24 cellular contexts compared by ENCODE assay signal in the genomic region with DNA sequence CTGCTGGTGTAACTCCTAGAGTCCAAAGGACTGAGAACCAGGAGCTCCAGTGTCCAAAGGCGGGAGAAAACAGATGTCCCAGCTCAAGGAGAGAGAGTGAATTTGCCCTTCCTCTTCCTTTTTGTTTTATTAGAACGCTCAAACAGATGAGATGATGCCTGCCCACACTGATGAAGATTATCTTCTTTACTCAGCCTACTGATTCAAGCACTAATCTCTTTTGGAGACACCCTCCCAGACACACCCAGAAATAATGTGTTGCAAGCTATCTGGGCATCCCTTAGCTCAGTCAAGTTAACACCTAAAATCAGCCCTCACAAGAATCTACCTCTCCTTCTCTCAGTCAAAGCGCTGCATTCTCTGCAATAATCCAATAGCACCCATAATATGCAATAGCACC.
DNase-seq lines count a peak whose midpoint lies in the region; ATAC-seq and TF ChIP-seq lines count a peak whose summit lies in the region.
"Had no signal": no experiment of that assay in that cellular context is flagged by ENCODE, and none has a peak within 500 bp of the region (broad histone marks: within the 10 kb centered on the region; RNA-seq: fewer than 3 reads in every experiment).

No MANE protein-coding gene starts in this region.

- H2BK120ac ChIP-seq in trophoblast cell (ENCODE audit: insufficient read depth, low read length, poor library complexity), result peak overlapping the region; percentile 25

- no peaks in the 10 kb centered on the region for H3K9me2 ChIP-seq in Karpas-422 (replicated peaks; ENCODE audit: insufficient read depth, low read length)

- CTCF ChIA-PET in HEK293 (lab: Yijun Ruan, JAX), result interaction anchor here (0.7 kb wide), 1 partner anchor 15 kb away, joined by 6 read pairs; no protein-coding TSS in a partner anchor

- H3K79me1 ChIP-seq in trophoblast cell (ENCODE audit: low read length), result no peaks in the 10 kb centered on the region

- H3K9me3 ChIP-seq in HEK293 (ENCODE audit: control insufficient read depth, insufficient read depth, low read depth, low read length) (no peaks in the 10 kb centered on the region), Karpas-422 (ENCODE audit: low read length) (no peaks in the 10 kb centered on the region), WERI-Rb-1 (ENCODE audit: severe bottlenecking) (peaks cover 19% of the 10 kb centered on the region), trophoblast cell (ENCODE audit: insufficient read depth, low read depth, low read length) (no peaks in the 10 kb centered on the region), upper lobe of right lung (no peaks in the 10 kb centered on the region)
- H3K9me3 ChIP-seq: BE2C had no signal

- H3K4me3 ChIP-seq in HEK293 (ENCODE audit: low read depth, low read length) (no peak overlapping the region), Karpas-422 (ENCODE audit: low read length) (no peak overlapping the region), WERI-Rb-1 (ENCODE audit: low read depth, low read length) (no peak overlapping the region), trophoblast cell (ENCODE audit: low read depth, low read length) (no peak overlapping the region), upper lobe of right lung (no peak overlapping the region)
- H3K4me3 ChIP-seq: BLaER1, GM12878 had no signal

- H2BK5ac ChIP-seq in trophoblast cell (ENCODE audit: low read depth, low read length, poor library complexity), result no peak overlapping the region

- no peak overlapping the region for H4K12ac ChIP-seq in trophoblast cell (ENCODE audit: low read depth, low read length)

- no peak overlapping the region for H3K18ac ChIP-seq in trophoblast cell (ENCODE audit: low read length)

- WGBS in trophoblast cell (ENCODE audit: extremely low coverage, insufficient coverage, insufficient read length), result no CpG with 5 or more reads among the region's 3 CpGs

- no peak overlapping the region for H4K8ac ChIP-seq in trophoblast cell (ENCODE audit: low read depth, low read length)

- H4K20me1 ChIP-seq in Karpas-422 (ENCODE audit: insufficient read depth, low read depth, low read length), result no peaks in the 10 kb centered on the region
- H4K20me1 ChIP-seq: BLaER1 had no signal

- H3K27me3 ChIP-seq in Karpas-422 (ENCODE audit: low read length), result no peaks in the 10 kb centered on the region
- H3K27me3 ChIP-seq in WERI-Rb-1 (ENCODE audit: insufficient read depth, low read depth, severe bottlenecking), result no peaks in the 10 kb centered on the region
- no peaks in the 10 kb centered on the region for H3K27me3 ChIP-seq in trophoblast cell (ENCODE audit: insufficient read depth, low read length)
- no peaks in the 10 kb centered on the region for H3K27me3 ChIP-seq in upper lobe of right lung
- H3K27me3 ChIP-seq: BE2C, BLaER1 had no signal

- no peak overlapping the region for H3K4me2 ChIP-seq in Karpas-422 (ENCODE audit: low read depth, low read length, poor library complexity, severe bottlenecking)
- no peak overlapping the region for H3K4me2 ChIP-seq in trophoblast cell (ENCODE audit: low read length)
- H3K4me2 ChIP-seq: BLaER1 had no signal

- TF ChIP-seq CTCF in HEK293 (tag by site-specific recombination; IDR thresholded peaks at IDR 0.05) (no peak), WERI-Rb-1 (IDR thresholded peaks at IDR 0.05; ENCODE audit: low read depth, low read length) (no peak), upper lobe of right lung (IDR thresholded peaks at IDR 0.05) (no peak)

- H3K4ac ChIP-seq in trophoblast cell (ENCODE audit: low read depth, low read length), result no peak overlapping the region

- ATAC-seq in GM19395 (IDR thresholded peaks at IDR 0.05; ENCODE audit: unreplicated experiment), result no peak
- ATAC-seq in upper lobe of right lung, result no peak
- ATAC-seq in GM21737 (IDR thresholded peaks at IDR 0.05; ENCODE audit: unreplicated experiment), result no peak
- ATAC-seq: GM12878 had no signal

- intact Hi-C loops in upper lobe of right lung (cut with DNase I), result no loop called here

- H2AFZ ChIP-seq in Karpas-422 (ENCODE audit: low read length) (no peak overlapping the region), trophoblast cell (ENCODE audit: insufficient read depth, low read length, poor library complexity) (no peak overlapping the region)

- DNase-seq in Karpas-422 (peak; percentile 23), WERI-Rb-1 (no peak), trophoblast cell (no peak), upper lobe of right lung (no peak)
- no peak for DNase-seq in stimulated activated naive CD4-positive, alpha-beta T cell (lab: John Stamatoyannopoulos, UW)
- DNase-seq: 8988T; ACHN; BE2C; C1 segment of cervical spinal cord; CD4-positive, alpha-beta memory T cell; CD4-positive, CD25-positive, alpha-beta regulatory T cell; CD8-positive, alpha-beta memory T cell; COR-L47; DMS153; DMS53; DMS79; DND-41; EL; GDM1 had no signal

- no peak overlapping the region for H3K9ac ChIP-seq in Karpas-422 (ENCODE audit: low read length)
- no peak overlapping the region for H3K9ac ChIP-seq in trophoblast cell (ENCODE audit: low read length)
- H3K9ac ChIP-seq: BLaER1 had no signal

- H2AK5ac ChIP-seq in trophoblast cell (ENCODE audit: low read length), result peak overlapping the region; percentile 34

- no peak overlapping the region for H3K14ac ChIP-seq in trophoblast cell (ENCODE audit: low read length)

- peak overlapping the region; percentile 34 for H4K91ac ChIP-seq in trophoblast cell (ENCODE audit: low read depth, low read length)

- H3K4me1 ChIP-seq in HEK293 (ENCODE audit: control insufficient read depth, insufficient read depth, low read length) (no peaks in the 10 kb centered on the region), Karpas-422 (ENCODE audit: low read length) (no peaks in the 10 kb centered on the region), trophoblast cell (ENCODE audit: control insufficient read depth in 1 of 2, insufficient read depth in 2 of 2, low read length in 2 of 2) (peaks cover 3 to 6% of the 10 kb centered on the region in 2 experiments), upper lobe of right lung (no peaks in the 10 kb centered on the region)
- H3K4me1 ChIP-seq: BLaER1 had no signal

- no peak overlapping the region for H3K27ac ChIP-seq in HEK293 (ENCODE audit: extremely low read depth, low read depth, low read length)
- no peak overlapping the region for H3K27ac ChIP-seq in Karpas-422 (ENCODE audit: low read length)
- H3K27ac ChIP-seq in WERI-Rb-1, result peak overlapping the region; percentile 60
- H3K27ac ChIP-seq in trophoblast cell (ENCODE audit: low read depth, low read length), result peak overlapping the region; percentile 21
- no peak overlapping the region for H3K27ac ChIP-seq in upper lobe of right lung
- H3K27ac ChIP-seq: BLaER1 had no signal

- POLR2A ChIA-PET in HEK293 (lab: Yijun Ruan, JAX), result interaction anchor here (0.7 kb wide), 1 partner anchor 1910 kb away, joined by 3 read pairs; no protein-coding TSS in a partner anchor

- no peak overlapping the region for H3K23ac ChIP-seq in trophoblast cell (ENCODE audit: low read length)

- H3K79me2 ChIP-seq in Karpas-422 (ENCODE audit: low read length), result no peaks in the 10 kb centered on the region
- H3K79me2 ChIP-seq in trophoblast cell (ENCODE audit: control insufficient read depth, insufficient read depth, low read length, poor library complexity), result no peaks in the 10 kb centered on the region

- peak overlapping the region; percentile 62 for H2BK12ac ChIP-seq in trophoblast cell (ENCODE audit: low read length)

- H3K36me3 ChIP-seq in HEK293 (ENCODE audit: control insufficient read depth in 2 of 2, insufficient read depth in 1 of 2, low read length in 2 of 2) (no peaks in the 10 kb centered on the region), Karpas-422 (ENCODE audit: insufficient read depth, low read length) (no peaks in the 10 kb centered on the region), WERI-Rb-1 (no peaks in the 10 kb centered on the region), trophoblast cell (ENCODE audit: control insufficient read depth in 1 of 2, insufficient read depth in 2 of 2, low read length in 2 of 2) (no peaks in the 10 kb centered on the region), upper lobe of right lung (no peaks in the 10 kb centered on the region)
- H3K36me3 ChIP-seq: BE2C, BLaER1 had no signal

TF ChIP-seq in HEK293, 187 proteins besides CTCF, POLR2A, EP300 and RAD21:
- no peak for TF ChIP-seq ZNF558 (tag by site-specific recombination; IDR thresholded peaks at IDR 0.05)
- peak; percentile 72; the same call in 1 of the 2 replicates for TF ChIP-seq ZNF416 (tag by site-specific recombination; IDR thresholded peaks at IDR 0.05)

Comparison
In these comparisons a context has a peak if more than half of its experiments do, and no peak if none do; other contexts are left out.
1. H3K27ac ChIP-seq: peak in WERI-Rb-1 (single experiment) and trophoblast cell (single experiment); none in HEK293 (single experiment), Karpas-422 (single experiment) and upper lobe of right lung (single experiment).